ENCODE assay signal across 20 cellular contexts in genomic region chr21:22056904-22057303, GRCh38.
"Had no signal": no experiment of that assay in that cellular context is flagged by ENCODE, and none has a peak within 500 bp of the region (broad histone marks: within the 10 kb centered on the region; RNA-seq: fewer than 3 reads in every experiment).

No MANE protein-coding gene starts in this region.

- H3K27me3 ChIP-seq: dorsolateral prefrontal cortex, right atrium auricular region, sigmoid colon, stomach, thyroid gland had no signal

- H3K27ac ChIP-seq: dorsolateral prefrontal cortex, prostate gland, right atrium auricular region, sigmoid colon, stomach, thyroid gland had no signal

- ATAC-seq: left colon; naive thymus-derived CD4-positive, alpha-beta T cell; stimulated activated effector memory CD8-positive, alpha-beta T cell treated with anti-CD3 and anti-CD28 coated beads, Interleukin-12 subunit alpha, Interleukin-12 subunit beta, amount 100 ng/mL, for 72 hours had no signal

- H3K4me3 ChIP-seq: dorsolateral prefrontal cortex, prostate gland, right atrium auricular region, sigmoid colon, stomach, thyroid gland had no signal

- H3K4me1 ChIP-seq: prostate gland, right atrium auricular region, sigmoid colon, stomach, thyroid gland had no signal

- H3K36me3 ChIP-seq: prostate gland, right atrium auricular region, sigmoid colon, stomach, thyroid gland had no signal

- H3K9me3 ChIP-seq: prostate gland, right atrium auricular region, sigmoid colon, stomach, thyroid gland had no signal

- DNase-seq: dorsolateral prefrontal cortex; effector CD4-positive, alpha-beta T cell; hypothalamus; immature natural killer cell; islet precursor cell; kidney glomerular epithelial cell; left colon; mesenchymal stem cell; naive thymus-derived CD4-positive, alpha-beta T cell; nephron progenitor cell; nucleus accumbens; sigmoid colon; stimulated activated CD4-positive, alpha-beta T cell treated with anti-CD3 and anti-CD28 coated beads, Interleukin-2, amount 100 ng/mL, for 24 hours; stimulated activated CD4-positive, alpha-beta T cell treated with anti-CD3 and anti-CD28 coated beads, Interleukin-4, amount 100 ng/mL, for 24 hours; stimulated activated naive CD4-positive, alpha-beta T cell treated with Interleukin-2 at 50 U/mL for 16 hours; stomach; thyroid gland had no signal
